Comparison of ENCODE assay signal across 1 cellular context in genomic region chr5:143870871-143871632, GRCh38.
TF ChIP-seq lines count a peak whose summit lies in the region.

No MANE protein-coding gene starts in this region.

TF ChIP-seq in WTC11, 78 proteins besides CTCF, POLR2A, EP300 and RAD21 (continued from another document):
- TF ChIP-seq, protein P1, sequence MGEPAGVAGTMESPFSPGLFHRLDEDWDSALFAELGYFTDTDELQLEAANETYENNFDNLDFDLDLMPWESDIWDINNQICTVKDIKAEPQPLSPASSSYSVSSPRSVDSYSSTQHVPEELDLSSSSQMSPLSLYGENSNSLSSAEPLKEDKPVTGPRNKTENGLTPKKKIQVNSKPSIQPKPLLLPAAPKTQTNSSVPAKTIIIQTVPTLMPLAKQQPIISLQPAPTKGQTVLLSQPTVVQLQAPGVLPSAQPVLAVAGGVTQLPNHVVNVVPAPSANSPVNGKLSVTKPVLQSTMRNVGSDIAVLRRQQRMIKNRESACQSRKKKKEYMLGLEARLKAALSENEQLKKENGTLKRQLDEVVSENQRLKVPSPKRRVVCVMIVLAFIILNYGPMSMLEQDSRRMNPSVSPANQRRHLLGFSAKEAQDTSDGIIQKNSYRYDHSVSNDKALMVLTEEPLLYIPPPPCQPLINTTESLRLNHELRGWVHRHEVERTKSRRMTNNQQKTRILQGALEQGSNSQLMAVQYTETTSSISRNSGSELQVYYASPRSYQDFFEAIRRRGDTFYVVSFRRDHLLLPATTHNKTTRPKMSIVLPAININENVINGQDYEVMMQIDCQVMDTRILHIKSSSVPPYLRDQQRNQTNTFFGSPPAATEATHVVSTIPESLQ (CRISPR knock-in tag; IDR thresholded peaks at IDR 0.05), result no peak
- TF ChIP-seq CBFB (CRISPR knock-in tag; IDR thresholded peaks at IDR 0.05; ENCODE audit: low read depth), result no peak
